Comparison of ENCODE assay signal across 9 cellular contexts in the genomic region with DNA sequence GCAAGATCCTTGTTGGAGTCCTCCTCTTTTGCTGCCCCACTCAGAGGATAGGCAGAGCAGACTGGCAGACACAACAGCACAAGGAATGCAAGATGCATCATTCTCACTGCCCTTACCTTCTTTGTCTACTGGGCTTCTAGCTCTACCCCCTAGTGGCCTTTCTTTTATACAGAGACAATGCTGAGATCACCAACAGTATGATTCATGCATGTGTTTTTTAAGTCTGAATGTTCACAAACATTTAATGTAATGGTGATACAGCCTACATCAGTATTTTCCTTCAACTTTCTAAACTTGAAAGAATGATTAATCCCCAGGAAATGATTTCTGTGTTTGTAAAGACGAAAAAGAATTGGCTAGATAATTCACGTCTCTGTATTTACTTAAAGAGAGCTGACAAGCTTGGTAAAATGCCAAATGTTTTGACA. TPM values are rescaled to one million over a fixed set of nuclear protein-coding genes. Genes with fewer than 3 reads are reported as not detected.
DNase-seq lines count a peak whose midpoint lies in the region; ATAC-seq and TF ChIP-seq lines count a peak whose summit lies in the region.
"Had no signal": no experiment of that assay in that cellular context is flagged by ENCODE, and none has a peak within 500 bp of the region (broad histone marks: within the 10 kb centered on the region; RNA-seq: fewer than 3 reads in every experiment).

A gene (minus strand): TSS at position 138 of the 428 bp plus-strand sequence. CDS start 37 bp downstream, at position 101.

- no peaks in the 10 kb centered on the region for H3K9me3 Mint-ChIP-seq in CD8-positive, alpha-beta T cell
- H3K9me3 Mint-ChIP-seq: activated CD4-positive, alpha-beta memory T cell treated with anti-CD3 and anti-CD28 coated beads, Interleukin-2, amount 10 ng/mL, durations not matched to agents 7 days and 5 days had no signal

- H3K36me3 ChIP-seq in PC-3 (ENCODE audit: low read depth, low read length): 0 out of 2 replicates have a peak, but pooled peaks cover 6% of the 10 kb centered on the region
- H3K36me3 ChIP-seq in CD8-positive, alpha-beta T cell (ENCODE audit: insufficient read depth, low read length): no peaks in the 10 kb centered on the region

- POLR2A ChIA-PET in AG04449 (lab: Yijun Ruan, JAX) (no interaction called here), PC-3 (lab: Charles Lee; ENCODE audit: unreplicated experiment) (interaction anchor here (0.7 kb wide), 1 partner anchor 151 kb away, joined by 3 read pairs; no protein-coding TSS in a partner anchor)
- POLR2A ChIA-PET in CD8-positive, alpha-beta T cell (lab: Charles Lee): no interaction called here

- no TSS peak for BruUV-seq in PC-3 (replicated peaks; lab: Mats Ljungman, UMichigan)

- H3K27me3 ChIP-seq in PC-3 (ENCODE audit: low read length): no peaks in the 10 kb centered on the region
- H3K27me3 ChIP-seq in CD8-positive, alpha-beta T cell (ENCODE audit: insufficient read depth, low read length): no peaks in the 10 kb centered on the region

- ATAC-seq in GM19351 (IDR thresholded peaks at IDR 0.05; ENCODE audit: unreplicated experiment) (peak; percentile 61), PC-3 (peak; percentile 54), GM18868 (IDR thresholded peaks at IDR 0.05; ENCODE audit: unreplicated experiment) (no peak)
- no peak for ATAC-seq in CD8-positive, alpha-beta T cell

- H4K20me1 ChIP-seq in PC-3 (ENCODE audit: low read length): no peaks in the 10 kb centered on the region

- no peaks in the 10 kb centered on the region for H3K79me2 ChIP-seq in PC-3 (ENCODE audit: low read length)

- TF ChIP-seq CTCF in AG04449 (IDR thresholded peaks at IDR 0.05; ENCODE audit: insufficient read depth, low read length, missing control alignments) (peak; percentile 37), PC-3 (conservative IDR thresholded peaks at IDR 0.05; ENCODE audit: low read depth, low read length) (peak; percentile 87)
- TF ChIP-seq CTCF in CD8-positive, alpha-beta T cell (IDR thresholded peaks at IDR 0.05): no peak

- peaks cover 11% of the 10 kb centered on the region; the same call in 1 of the 2 replicates for H3K9me3 ChIP-seq in PC-3 (ENCODE audit: low read length)
- no peaks in the 10 kb centered on the region for H3K9me3 ChIP-seq in CD8-positive, alpha-beta T cell (ENCODE audit: low read length)

- H3K4me1 ChIP-seq in PC-3 (ENCODE audit: insufficient read depth, low read length): peaks cover 23% of the 10 kb centered on the region
- no peaks in the 10 kb centered on the region for H3K4me1 ChIP-seq in CD8-positive, alpha-beta T cell (ENCODE audit: insufficient read depth, low read length)

- no peak within 1 kb of the TSS for H3K9ac ChIP-seq in PC-3 (ENCODE audit: low read length)

- no peaks in the 10 kb centered on the region for H3K36me3 Mint-ChIP-seq in CD8-positive, alpha-beta T cell

- no peak within 1 kb of the TSS for H2AFZ ChIP-seq in PC-3 (ENCODE audit: low read length)

- peaks cover 8% of the 10 kb centered on the region for H3F3A ChIP-seq in PC-3 (ENCODE audit: low read length, unreplicated experiment)

- H3K4me3 ChIP-seq in AG04449 (ENCODE audit: low read depth, low read length) (no peak within 1 kb of the TSS), PC-3 (ENCODE audit: low read length) (no peak within 1 kb of the TSS)
- no peak within 1 kb of the TSS for H3K4me3 ChIP-seq in CD8-positive, alpha-beta T cell (ENCODE audit: low read depth, low read length)

- intact Hi-C loops in PC-3 (cut with micrococcal nuclease): loop anchor here (1.0 to 10.0 kb wide), 2 partner anchors 47 to 216 kb away; no protein-coding TSS in a partner anchor
- intact Hi-C loops in CD8-positive, alpha-beta T cell (cut with DNase I, micrococcal nuclease): no loop called here

- no peaks in the 10 kb centered on the region for H3K4me1 Mint-ChIP-seq in CD8-positive, alpha-beta T cell (ENCODE audit: low read depth)
- H3K4me1 Mint-ChIP-seq: activated CD4-positive, alpha-beta memory T cell treated with anti-CD3 and anti-CD28 coated beads, Interleukin-2, amount 10 ng/mL, durations not matched to agents 7 days and 5 days had no signal

- CTCF ChIA-PET in AG04449 (lab: Yijun Ruan, JAX) (interaction anchor here (0.8 to 4.1 kb wide), 16 partner anchors 8 to 274 kb away, joined by 3 to 27 read pairs (median 3); no protein-coding TSS in a partner anchor), PC-3 (lab: Charles Lee) (interaction anchor here (1.2 kb wide), 1 partner anchor 48 kb away, joined by 4 read pairs; no protein-coding TSS in a partner anchor)
- CTCF ChIA-PET in CD8-positive, alpha-beta T cell (lab: Charles Lee): no interaction called here

- H3K4me2 ChIP-seq in PC-3 (ENCODE audit: low read length): peak within 1 kb of the TSS; percentile 3

- H3K9me2 ChIP-seq in PC-3 (replicated peaks; ENCODE audit: low read length): no peaks in the 10 kb centered on the region

- H3K27ac ChIP-seq in PC-3 (ENCODE audit: low read length): peak within 1 kb of the TSS; percentile 18
- H3K27ac ChIP-seq in CD8-positive, alpha-beta T cell (ENCODE audit: low read depth, low read length): no peak within 1 kb of the TSS

- H3K4me3 Mint-ChIP-seq in CD8-positive, alpha-beta T cell: no peak within 1 kb of the TSS
- H3K4me3 Mint-ChIP-seq: activated CD4-positive, alpha-beta memory T cell treated with anti-CD3 and anti-CD28 coated beads, Interleukin-2, amount 10 ng/mL, durations not matched to agents 7 days and 5 days had no signal

- no peak within 1 kb of the TSS for H3K27ac Mint-ChIP-seq in CD8-positive, alpha-beta T cell
- H3K27ac Mint-ChIP-seq: activated CD4-positive, alpha-beta memory T cell treated with anti-CD3 and anti-CD28 coated beads, Interleukin-2, amount 10 ng/mL, durations not matched to agents 7 days and 5 days had no signal

- DNase-seq in AG04449 (ENCODE audit: low read depth, low spot score) (no peak), PC-3 (peak; percentile 92), germinal center (ENCODE audit: low spot score) (peak; percentile 8), NCI-H2196 treated with DMSO at 0.1 percent for 48 hours (lab: John Stamatoyannopoulos, UW; ENCODE audit: unreplicated experiment) (no peak)
- DNase-seq in CD8-positive, alpha-beta T cell: no peak
- no peak for DNase-seq in stimulated activated CD4-positive, alpha-beta T cell treated with anti-CD3 and anti-CD28 coated beads, Interleukin-1b, Interleukin-23, amount 100 ng/mL, for 48 hours
- DNase-seq: activated CD4-positive, alpha-beta memory T cell treated with anti-CD3 and anti-CD28 coated beads, Interleukin-2, amount 10 ng/mL, durations not matched to agents 7 days and 5 days had no signal

- no peaks in the 10 kb centered on the region for H3K27me3 Mint-ChIP-seq in CD8-positive, alpha-beta T cell (ENCODE audit: low read depth)

RNA-seq across cellular contexts. Expression of the gene that starts here (rescaled TPM):
- 0.07 and 0.69 TPM in 2 replicates for total RNA-seq in PC-3 (2014; rRNA removed)
- total RNA-seq in CD8-positive, alpha-beta T cell: not detected

Comparison
In these comparisons a context has a peak if more than half of its experiments do, and no peak if none do; other contexts are left out.
1. Peak in DNase-seq, ATAC-seq, H3K27ac ChIP-seq and H3K4me2 ChIP-seq in PC-3; RNA of the gene not detected or under 1 TPM.